7 cellular contexts compared by ENCODE assay signal in the genomic region with DNA sequence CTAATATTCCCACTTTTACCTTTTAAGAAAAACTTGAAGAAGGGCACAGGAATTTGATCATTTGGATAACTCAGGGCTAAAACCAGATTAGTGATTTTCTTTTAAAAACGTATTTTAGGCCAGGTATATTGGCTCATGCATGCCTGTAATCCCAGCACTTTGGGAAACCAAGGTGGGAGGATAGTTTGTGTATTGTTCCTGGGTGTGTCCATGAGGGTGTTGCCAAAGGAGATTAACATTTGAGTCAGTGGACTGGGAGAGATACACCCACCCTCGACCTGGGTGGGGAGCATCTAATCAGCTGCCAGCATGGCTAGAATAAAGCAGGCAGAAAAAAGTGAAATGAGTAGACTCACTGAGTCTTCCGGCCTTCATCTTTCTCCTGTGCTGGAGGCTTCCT. TPM values are rescaled to one million over a fixed set of nuclear protein-coding genes. Genes with fewer than 3 reads are reported as not detected.
"Had no signal": no experiment of that assay in that cellular context is flagged by ENCODE, and none has a peak within 500 bp of the region (broad histone marks: within the 10 kb centered on the region; RNA-seq: fewer than 3 reads in every experiment).

No MANE protein-coding gene starts in this region.

RNA-seq across cellular contexts. Expression of gene SLC6A5, which starts 33.3 kb away (rescaled TPM):
- total RNA-seq: M059J, OCI-LY7, PC-9, Right ventricle myocardium inferior, RPMI7951, SJCRH30, SK-MEL-5 had no signal
